8 cellular contexts compared by ENCODE assay signal in genomic region chr9:4666042-4666699, GRCh38. TPM values are rescaled to one million over a fixed set of nuclear protein-coding genes. Genes with fewer than 3 reads are reported as not detected.
DNase-seq lines count a peak whose midpoint lies in the region; ATAC-seq and TF ChIP-seq lines count a peak whose summit lies in the region.

A gene with protein sequence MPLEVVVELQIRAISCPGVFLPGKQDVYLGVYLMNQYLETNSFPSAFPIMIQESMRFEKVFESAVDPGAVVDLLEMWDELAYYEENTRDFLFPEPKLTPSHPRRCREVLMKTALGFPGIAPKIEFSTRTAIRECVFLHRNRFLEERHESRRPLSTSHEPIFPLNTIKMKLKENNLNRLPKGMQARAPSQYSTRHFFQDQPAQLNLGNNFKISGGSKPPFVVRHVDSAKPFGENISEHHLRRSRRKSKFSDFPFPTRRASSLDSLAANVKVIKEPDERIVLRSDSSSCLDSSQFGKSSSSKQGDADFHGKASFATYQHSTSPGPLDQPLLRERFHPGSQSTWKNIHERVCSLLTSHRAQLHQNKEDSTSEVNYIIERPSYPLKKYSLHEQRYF (minus strand): TSS chr9:4666480. CDS start chr9:4666250, 230 bp downstream.

- no peaks in the 10 kb centered on the region for H3K9me3 ChIP-seq in ES-I3 (ENCODE audit: control insufficient read depth, insufficient read depth, low read length)
- H3K9me3 ChIP-seq in HUES48 (ENCODE audit: control insufficient read depth, insufficient read depth, low read length): no peaks in the 10 kb centered on the region

- intact Hi-C loops in cardiac septum (cut with DNase I): loop anchor here (10.0 kb wide), 1 partner anchor 319 kb away; the partner anchor contains the start of gene JAK2

- H3K4me3 ChIP-seq in HUES48 (ENCODE audit: low read depth, low read length): peak within 1 kb of the TSS; percentile 82

- DNase-seq in SK-N-DZ (ENCODE audit: low spot score) (peak; percentile 4), cardiac septum (ENCODE audit: low spot score) (peak; percentile 86), omental fat pad (ENCODE audit: low spot score) (peak; percentile 39)
- peak; percentile 46 for DNase-seq in activated naive CD8-positive, alpha-beta T cell treated with anti-CD3 and anti-CD28 coated beads, Interleukin-2, amount 50 U/mL, for 24 hours

- H3K9ac ChIP-seq in ES-I3 (ENCODE audit: low read depth, low read length): peak within 1 kb of the TSS; percentile 64; the same call in 1 of the 2 replicates
- peak within 1 kb of the TSS; percentile 23; the same call in 1 of the 2 replicates for H3K9ac ChIP-seq in HUES48 (ENCODE audit: low read depth, low read length)

- H3K36me3 Mint-ChIP-seq in activated naive CD8-positive, alpha-beta T cell treated with anti-CD3 and anti-CD28 coated beads, Interleukin-2, amount 50 U/mL, for 24 hours (ENCODE audit: low read depth): no peaks in the 10 kb centered on the region

- H3K9me3 Mint-ChIP-seq in activated naive CD8-positive, alpha-beta T cell treated with anti-CD3 and anti-CD28 coated beads, Interleukin-2, amount 50 U/mL, for 24 hours: no peaks in the 10 kb centered on the region

- peaks cover 10% of the 10 kb centered on the region; the same call in 1 of the 2 replicates for H3K27me3 ChIP-seq in HUES48 (ENCODE audit: control insufficient read depth, insufficient read depth, low read length)

- ATAC-seq in activated naive CD8-positive, alpha-beta T cell treated with anti-CD3 and anti-CD28 coated beads, Interleukin-2, amount 50 U/mL, for 24 hours: peak; percentile 40
- ATAC-seq in omental fat pad (ENCODE audit: low FRiP score): peak; percentile 55
- ATAC-seq in HG02981 (IDR thresholded peaks at IDR 0.05; ENCODE audit: unreplicated experiment): no peak
- ATAC-seq in HG03354 (IDR thresholded peaks at IDR 0.05; ENCODE audit: poor library complexity, severe bottlenecking, unreplicated experiment): no peak

- H3K4me1 ChIP-seq in ES-I3 (ENCODE audit: insufficient read depth, low read length) (peaks cover 10% of the 10 kb centered on the region; the same call in 1 of the 2 replicates), HUES48 (ENCODE audit: control insufficient read depth, insufficient read depth, low read length) (peaks cover 49% of the 10 kb centered on the region)

- H3K36me3 ChIP-seq in ES-I3 (ENCODE audit: insufficient read depth, low read length): no peaks in the 10 kb centered on the region
- no peaks in the 10 kb centered on the region for H3K36me3 ChIP-seq in HUES48 (ENCODE audit: control insufficient read depth, insufficient read depth, low read length)

- peak within 1 kb of the TSS; percentile 78 for H3K4me3 Mint-ChIP-seq in activated naive CD8-positive, alpha-beta T cell treated with anti-CD3 and anti-CD28 coated beads, Interleukin-2, amount 50 U/mL, for 24 hours

- H3K27ac Mint-ChIP-seq in activated naive CD8-positive, alpha-beta T cell treated with anti-CD3 and anti-CD28 coated beads, Interleukin-2, amount 50 U/mL, for 24 hours: peak within 1 kb of the TSS; percentile 72

- TF ChIP-seq CTCF in omental fat pad (IDR thresholded peaks at IDR 0.05): no peak

- peak within 1 kb of the TSS; percentile 36 for H3K27ac ChIP-seq in HUES48 (ENCODE audit: low read depth, low read length)

- H3K27me3 Mint-ChIP-seq in activated naive CD8-positive, alpha-beta T cell treated with anti-CD3 and anti-CD28 coated beads, Interleukin-2, amount 50 U/mL, for 24 hours: no peaks in the 10 kb centered on the region

- H3K4me1 Mint-ChIP-seq in activated naive CD8-positive, alpha-beta T cell treated with anti-CD3 and anti-CD28 coated beads, Interleukin-2, amount 50 U/mL, for 24 hours: peaks cover 66% of the 10 kb centered on the region

RNA-seq across cellular contexts. Expression of the gene that starts here (rescaled TPM):
- polyA plus RNA-seq in SK-N-DZ (2014; cell fraction: cytosol; rRNA removed): not detected in 2 replicates
- not detected in 2 replicates for polyA plus RNA-seq in SK-N-DZ (2014; cell fraction: nucleus; rRNA removed)
- total RNA-seq in cardiac septum (2.4 TPM), omental fat pad (1 to 10 TPM; 1.3 to 5.5 (median 2.6) TPM)

Comparison
In these comparisons a context has a peak if more than half of its experiments do, and no peak if none do; other contexts are left out.
1. DNase-seq: peak in every context shown above with its lines; median percentile 86 in cardiac septum; 46 in activated naive CD8-positive, alpha-beta T cell treated with anti-CD3 and anti-CD28 coated beads, Interleukin-2, amount 50 U/mL, for 24 hours; 39 in omental fat pad; 4 in SK-N-DZ.
2. ATAC-seq: peak in activated naive CD8-positive, alpha-beta T cell treated with anti-CD3 and anti-CD28 coated beads, Interleukin-2, amount 50 U/mL, for 24 hours (single experiment) and omental fat pad (single experiment); none in HG02981 (single experiment) and HG03354 (single experiment).